9 cellular contexts compared by ENCODE assay signal in the genomic region with DNA sequence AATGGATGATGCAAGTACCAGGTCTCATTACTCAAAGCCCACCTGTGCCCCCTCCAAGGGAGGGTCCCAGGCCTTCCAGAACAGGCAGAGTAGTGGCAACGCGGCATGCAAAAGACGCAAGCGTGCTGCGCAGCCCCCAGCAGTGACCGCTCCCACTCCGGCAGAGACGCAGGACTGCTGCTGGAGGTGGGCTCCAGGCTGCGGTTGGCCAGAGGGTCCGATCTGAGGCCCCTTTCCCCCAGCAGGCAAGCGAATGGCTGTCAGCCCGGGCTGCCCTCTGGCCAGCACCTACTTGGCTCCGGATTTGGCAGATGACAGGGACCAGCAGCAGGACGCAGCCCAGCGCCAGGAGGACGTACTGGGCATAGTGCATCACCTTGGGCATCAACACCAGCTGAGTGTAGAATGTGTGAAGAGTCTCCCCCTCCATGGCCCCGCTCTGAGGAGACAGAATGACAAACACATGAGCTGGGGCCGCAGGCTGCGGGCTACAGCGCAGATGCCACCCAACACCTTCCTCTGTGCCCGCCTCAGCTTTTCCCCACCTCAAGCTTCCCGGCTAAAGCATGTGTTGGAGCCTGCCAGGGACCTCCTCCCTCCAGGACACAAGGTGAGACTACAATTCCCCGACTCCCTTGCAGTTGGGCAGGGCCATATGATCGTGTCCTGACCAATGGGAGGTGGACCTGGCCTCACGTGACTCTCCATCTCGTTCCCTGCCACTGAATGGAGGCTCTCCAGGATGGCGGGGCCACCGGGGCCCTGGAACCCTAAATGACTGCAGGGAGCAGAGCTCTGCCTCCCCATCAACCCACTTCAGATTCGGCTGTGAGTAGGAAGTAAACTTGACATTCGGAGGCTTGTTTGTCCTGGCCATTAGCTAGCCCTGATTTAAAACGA.
A peak's percentile ranks its signal among the peaks of the same experiment; 100 is the strongest.
DNase-seq lines count a peak whose midpoint lies in the region; ATAC-seq and TF ChIP-seq lines count a peak whose summit lies in the region.
"Had no signal": no experiment of that assay in that cellular context is flagged by ENCODE, and none has a peak within 500 bp of the region (broad histone marks: within the 10 kb centered on the region; RNA-seq: fewer than 3 reads in every experiment).

No MANE protein-coding gene starts in this region.

- TF ChIP-seq CTCF in fibroblast of mammary gland (conservative IDR thresholded peaks at IDR 0.05; ENCODE audit: control insufficient read depth, insufficient read depth, low read depth, low read length), result no peak

- no peaks in the 10 kb centered on the region for H3K27me3 ChIP-seq in effector memory CD4-positive, alpha-beta T cell (replicated peaks; ENCODE audit: control insufficient read depth, insufficient read depth, low read length, poor library complexity, severe bottlenecking)

- no peak overlapping the region for H3K27ac ChIP-seq in effector memory CD4-positive, alpha-beta T cell (ENCODE audit: insufficient read depth, low read length, poor library complexity, severe bottlenecking)

- no peak overlapping the region for H3K27ac Mint-ChIP-seq in activated CD4-positive, alpha-beta T cell treated with anti-CD3 and anti-CD28 coated beads for 36 hours
- H3K27ac Mint-ChIP-seq: T-helper 1 cell treated with Interleukin-12 subunit alpha and Interleukin-12 subunit beta and Interleukin-4 antibody, amounts not matched to agents 30 μg/mL and 1 μg/mL, for 36 hours had no signal

- intact Hi-C loops in activated CD4-positive, alpha-beta T cell treated with anti-CD3 and anti-CD28 coated beads for 36 hours (cut with DNase I, micrococcal nuclease), result no loop called here

- H3K4me3 Mint-ChIP-seq in activated CD4-positive, alpha-beta T cell treated with anti-CD3 and anti-CD28 coated beads for 36 hours, result no peak overlapping the region
- H3K4me3 Mint-ChIP-seq: T-helper 1 cell treated with Interleukin-12 subunit alpha and Interleukin-12 subunit beta and Interleukin-4 antibody, amounts not matched to agents 30 μg/mL and 1 μg/mL, for 36 hours had no signal

- ATAC-seq in activated CD4-positive, alpha-beta T cell treated with anti-CD3 and anti-CD28 coated beads for 36 hours, result no peak

- H3K9me3 ChIP-seq in effector memory CD4-positive, alpha-beta T cell (ENCODE audit: control insufficient read depth, low read length), result no peaks in the 10 kb centered on the region

- no peaks in the 10 kb centered on the region for H3K4me1 Mint-ChIP-seq in activated CD4-positive, alpha-beta T cell treated with anti-CD3 and anti-CD28 coated beads for 36 hours

- peaks cover 11% of the 10 kb centered on the region for H3K36me3 Mint-ChIP-seq in activated CD4-positive, alpha-beta T cell treated with anti-CD3 and anti-CD28 coated beads for 36 hours (ENCODE audit: low read depth)

- H3K36me3 ChIP-seq in effector memory CD4-positive, alpha-beta T cell (ENCODE audit: control insufficient read depth, insufficient read depth, low read length), result no peaks in the 10 kb centered on the region

- POLR2A ChIA-PET in activated CD4-positive, alpha-beta T cell treated with anti-CD3 and anti-CD28 coated beads for 36 hours (lab: Charles Lee), result no interaction called here

- DNase-seq in AG08395 (ENCODE audit: low spot score) (peak; percentile 65), NCI-H2227 treated with DMSO at 0.1 percent for 48 hours (lab: John Stamatoyannopoulos, UW) (peak; percentile 91), fibroblast of mammary gland (ENCODE audit: low read depth) (peak; percentile 89), myocyte (ENCODE audit: low read depth) (peak; percentile 86), NCI-H2081 treated with DMSO at 0.1 percent for 48 hours (lab: John Stamatoyannopoulos, UW) (no peak)
- DNase-seq in activated CD4-positive, alpha-beta T cell treated with anti-CD3 and anti-CD28 coated beads for 36 hours, result no peak
- DNase-seq in effector memory CD4-positive, alpha-beta T cell, result no peak
- no peak for DNase-seq in activated T-cell treated with anti-CD3 and anti-CD28 coated beads, Interleukin-2, amount 50 U/mL, for 1 hour

- peak overlapping the region; percentile 51 for H3K4me3 ChIP-seq in fibroblast of mammary gland (ENCODE audit: control insufficient read depth, low read depth, low read length)
- H3K4me3 ChIP-seq in effector memory CD4-positive, alpha-beta T cell (ENCODE audit: insufficient read depth, low read depth, low read length, poor library complexity, severe bottlenecking), result no peak overlapping the region

- CTCF ChIA-PET in activated CD4-positive, alpha-beta T cell treated with anti-CD3 and anti-CD28 coated beads for 36 hours (lab: Charles Lee), result interaction anchor here (0.9 to 1.0 kb wide), 2 partner anchors 11 to 153 kb away, joined by 3 to 4 read pairs; no protein-coding TSS in a partner anchor

- no peaks in the 10 kb centered on the region for H3K9me3 Mint-ChIP-seq in activated CD4-positive, alpha-beta T cell treated with anti-CD3 and anti-CD28 coated beads for 36 hours (ENCODE audit: low read depth)
- H3K9me3 Mint-ChIP-seq: T-helper 1 cell treated with Interleukin-12 subunit alpha and Interleukin-12 subunit beta and Interleukin-4 antibody, amounts not matched to agents 30 μg/mL and 1 μg/mL, for 36 hours had no signal

- no peaks in the 10 kb centered on the region for H3K4me1 ChIP-seq in effector memory CD4-positive, alpha-beta T cell (ENCODE audit: control insufficient read depth, insufficient read depth, low read length, poor library complexity, severe bottlenecking)

- H3K27me3 Mint-ChIP-seq in activated CD4-positive, alpha-beta T cell treated with anti-CD3 and anti-CD28 coated beads for 36 hours, result no peaks in the 10 kb centered on the region

Comparison
In these comparisons a context has a peak if more than half of its experiments do, and no peak if none do; other contexts are left out.
1. DNase-seq: peak in AG08395 (single experiment), NCI-H2227 treated with DMSO at 0.1 percent for 48 hours (single experiment), fibroblast of mammary gland (single experiment) and myocyte (single experiment); none in activated CD4-positive, alpha-beta T cell treated with anti-CD3 and anti-CD28 coated beads for 36 hours (single experiment), effector memory CD4-positive, alpha-beta T cell (0 of 3), activated T-cell treated with anti-CD3 and anti-CD28 coated beads, Interleukin-2, amount 50 U/mL, for 1 hour (single experiment) and NCI-H2081 treated with DMSO at 0.1 percent for 48 hours (single experiment).